Comparison of ENCODE assay signal across 8 cellular contexts in genomic region chr6:27547157-27548075, GRCh38.
DNase-seq lines count a peak whose midpoint lies in the region; ATAC-seq and TF ChIP-seq lines count a peak whose summit lies in the region.

No MANE protein-coding gene starts in this region.

- no peak for TF ChIP-seq POLR2A in heart left ventricle (IDR thresholded peaks at IDR 0.05)

- no peaks in the 10 kb centered on the region for H3K36me3 Mint-ChIP-seq in T-helper 17 cell (ENCODE audit: low read depth)

- H3K27ac ChIP-seq in HUES48 (ENCODE audit: low read depth, low read length) (no peak overlapping the region), heart left ventricle (no peak overlapping the region)

- no peak overlapping the region for H3K4me3 Mint-ChIP-seq in T-helper 17 cell

- CTCF ChIA-PET in GM10248 (lab: Yijun Ruan, JAX) = interaction anchor here (0.7 to 1.7 kb wide), 4 partner anchors 16 to 249 kb away, joined by 3 to 4 read pairs (median 3); no protein-coding TSS in a partner anchor

- peak overlapping the region; percentile 92 for H3K4me3 ChIP-seq in HUES48 (ENCODE audit: low read depth, low read length)
- H3K4me3 ChIP-seq in heart left ventricle = no peak overlapping the region

- H3K9me3 ChIP-seq in HUES48 (ENCODE audit: control insufficient read depth, insufficient read depth, low read length) (no peaks in the 10 kb centered on the region), T-helper 17 cell (ENCODE audit: control insufficient read depth, low read length, poor library complexity, severe bottlenecking) (peaks cover 8% of the 10 kb centered on the region), heart left ventricle (peaks cover 0 to 1% (median 0%) of the 10 kb centered on the region in 12 donors)

- no peak for ATAC-seq in T-helper 17 cell
- no peak for ATAC-seq in heart left ventricle

- H3K27me3 ChIP-seq in HUES48 (ENCODE audit: control insufficient read depth, insufficient read depth, low read length) = peaks cover 4% of the 10 kb centered on the region; the same call in 1 of the 2 replicates
- peaks cover 33 to 100% (median 80%) of the 10 kb centered on the region in 9 donors for H3K27me3 ChIP-seq in heart left ventricle

- H3K4me1 ChIP-seq in HUES48 (ENCODE audit: control insufficient read depth, insufficient read depth, low read length) (no peaks in the 10 kb centered on the region), heart left ventricle (peaks cover 0 to 8% (median 0%) of the 10 kb centered on the region in 12 donors)

- H3K27me3 Mint-ChIP-seq in T-helper 17 cell = peaks cover 85% of the 10 kb centered on the region

- intact Hi-C loops in heart left ventricle (cut with DNase I) = no loop called here

- 16 to 49% (median 21%) methylated on average over 23 of the region's 23 CpGs for WGBS in heart left ventricle, 4 donors

- POLR2A ChIA-PET in GM10248 (lab: Yijun Ruan, JAX) = no interaction called here

- DNase-seq in EH (ENCODE audit: low read depth) = peak; percentile 58
- no peak for DNase-seq in T-helper 17 cell
- peak; percentile 66 for DNase-seq in glomerular visceral epithelial cell (ENCODE audit: extremely low spot score)
- no peak for DNase-seq in GM10248 (ENCODE audit: extremely low spot score)
- DNase-seq in NCI-H1092 (lab: John Stamatoyannopoulos, UW) = no peak
- no peak for DNase-seq in heart left ventricle
- DNase-seq in GM19240 (ENCODE audit: insufficient read length, low spot score) = no peak

- H3K27ac Mint-ChIP-seq in T-helper 17 cell = peak overlapping the region; percentile 41

- H3K9ac ChIP-seq in HUES48 (ENCODE audit: low read depth, low read length) = peak overlapping the region; percentile 36; the same call in 1 of the 2 replicates

- peaks cover 7% of the 10 kb centered on the region for H3K4me1 Mint-ChIP-seq in T-helper 17 cell

- no peaks in the 10 kb centered on the region for H3K36me3 ChIP-seq in HUES48 (ENCODE audit: control insufficient read depth, insufficient read depth, low read length)
- no peaks in the 10 kb centered on the region for H3K36me3 ChIP-seq in heart left ventricle

- TF ChIP-seq CTCF in GM10248 (IDR thresholded peaks at IDR 0.05; ENCODE audit: control extremely low read depth, extremely low read depth, low read depth, missing control alignments) (no peak), heart left ventricle (IDR thresholded peaks at IDR 0.05) (no peak)

Comparison
In these comparisons a context has a peak if more than half of its experiments do, and no peak if none do; other contexts are left out.
1. DNase-seq: peak in EH (single experiment) and glomerular visceral epithelial cell (single experiment); none in T-helper 17 cell (0 of 3), GM10248 (single experiment), NCI-H1092 (single experiment), heart left ventricle (0 of 5) and GM19240 (single experiment).